Comparison of ENCODE assay signal across 2 cellular contexts in the genomic region with DNA sequence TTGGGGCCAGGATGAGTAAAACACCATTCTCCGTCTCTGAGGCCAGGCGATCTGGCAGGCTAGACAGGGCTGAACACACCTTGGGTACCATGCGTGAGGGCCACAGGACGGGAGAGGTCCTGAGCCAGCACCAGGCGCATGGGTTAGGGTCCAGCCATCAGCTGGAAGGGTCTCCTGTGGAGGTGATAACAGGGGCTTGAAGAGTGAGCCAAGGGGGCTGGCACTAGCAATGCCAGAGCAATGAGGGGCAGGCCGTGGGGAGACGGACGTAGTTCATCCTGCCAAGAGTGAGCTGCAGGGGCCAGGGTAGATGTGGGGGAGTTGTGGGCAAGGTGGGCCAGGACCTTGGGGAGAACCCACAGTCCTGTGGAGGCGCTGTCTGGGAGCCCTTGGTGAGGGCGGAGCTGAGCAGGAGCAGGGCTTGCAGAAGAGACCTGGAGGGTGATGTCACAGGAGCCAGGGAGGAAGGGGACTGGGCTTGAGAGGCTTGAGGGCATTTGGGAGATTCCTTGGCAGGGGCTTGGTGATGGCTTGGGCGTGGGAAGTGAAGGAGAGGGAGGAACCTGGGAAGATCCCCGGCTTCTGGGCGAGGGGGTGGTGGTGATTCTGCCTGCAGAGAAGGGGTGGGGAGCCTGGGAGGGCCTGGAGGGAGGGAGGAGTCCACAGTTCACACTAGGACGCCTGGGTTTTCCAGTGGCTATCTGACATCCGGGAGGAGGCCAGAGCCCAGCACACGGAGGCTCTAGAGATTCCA.
TF ChIP-seq lines count a peak whose summit lies in the region.

No MANE protein-coding gene starts in this region.

TF ChIP-seq in IMR-90, 13 proteins besides CTCF, POLR2A, EP300 and RAD21:
- no peak for TF ChIP-seq CEBPB (IDR thresholded peaks at IDR 0.05; ENCODE audit: low read depth, low read length)

TF ChIP-seq in HepG2, 621 proteins besides CTCF, POLR2A, EP300 and RAD21:
- TF ChIP-seq ZFP41 (CRISPR knock-in tag; IDR thresholded peaks at IDR 0.05; ENCODE audit: borderline replicate concordance), result no peak
- TF ChIP-seq ZNF292 (CRISPR knock-in tag; IDR thresholded peaks at IDR 0.05; ENCODE audit: borderline replicate concordance, low read depth), result no peak
- no peak for TF ChIP-seq BORCS8-MEF2B (CRISPR knock-in tag; IDR thresholded peaks at IDR 0.05)
- no peak for TF ChIP-seq ZNF549 (CRISPR knock-in tag; IDR thresholded peaks at IDR 0.05)
- TF ChIP-seq, protein P1, sequence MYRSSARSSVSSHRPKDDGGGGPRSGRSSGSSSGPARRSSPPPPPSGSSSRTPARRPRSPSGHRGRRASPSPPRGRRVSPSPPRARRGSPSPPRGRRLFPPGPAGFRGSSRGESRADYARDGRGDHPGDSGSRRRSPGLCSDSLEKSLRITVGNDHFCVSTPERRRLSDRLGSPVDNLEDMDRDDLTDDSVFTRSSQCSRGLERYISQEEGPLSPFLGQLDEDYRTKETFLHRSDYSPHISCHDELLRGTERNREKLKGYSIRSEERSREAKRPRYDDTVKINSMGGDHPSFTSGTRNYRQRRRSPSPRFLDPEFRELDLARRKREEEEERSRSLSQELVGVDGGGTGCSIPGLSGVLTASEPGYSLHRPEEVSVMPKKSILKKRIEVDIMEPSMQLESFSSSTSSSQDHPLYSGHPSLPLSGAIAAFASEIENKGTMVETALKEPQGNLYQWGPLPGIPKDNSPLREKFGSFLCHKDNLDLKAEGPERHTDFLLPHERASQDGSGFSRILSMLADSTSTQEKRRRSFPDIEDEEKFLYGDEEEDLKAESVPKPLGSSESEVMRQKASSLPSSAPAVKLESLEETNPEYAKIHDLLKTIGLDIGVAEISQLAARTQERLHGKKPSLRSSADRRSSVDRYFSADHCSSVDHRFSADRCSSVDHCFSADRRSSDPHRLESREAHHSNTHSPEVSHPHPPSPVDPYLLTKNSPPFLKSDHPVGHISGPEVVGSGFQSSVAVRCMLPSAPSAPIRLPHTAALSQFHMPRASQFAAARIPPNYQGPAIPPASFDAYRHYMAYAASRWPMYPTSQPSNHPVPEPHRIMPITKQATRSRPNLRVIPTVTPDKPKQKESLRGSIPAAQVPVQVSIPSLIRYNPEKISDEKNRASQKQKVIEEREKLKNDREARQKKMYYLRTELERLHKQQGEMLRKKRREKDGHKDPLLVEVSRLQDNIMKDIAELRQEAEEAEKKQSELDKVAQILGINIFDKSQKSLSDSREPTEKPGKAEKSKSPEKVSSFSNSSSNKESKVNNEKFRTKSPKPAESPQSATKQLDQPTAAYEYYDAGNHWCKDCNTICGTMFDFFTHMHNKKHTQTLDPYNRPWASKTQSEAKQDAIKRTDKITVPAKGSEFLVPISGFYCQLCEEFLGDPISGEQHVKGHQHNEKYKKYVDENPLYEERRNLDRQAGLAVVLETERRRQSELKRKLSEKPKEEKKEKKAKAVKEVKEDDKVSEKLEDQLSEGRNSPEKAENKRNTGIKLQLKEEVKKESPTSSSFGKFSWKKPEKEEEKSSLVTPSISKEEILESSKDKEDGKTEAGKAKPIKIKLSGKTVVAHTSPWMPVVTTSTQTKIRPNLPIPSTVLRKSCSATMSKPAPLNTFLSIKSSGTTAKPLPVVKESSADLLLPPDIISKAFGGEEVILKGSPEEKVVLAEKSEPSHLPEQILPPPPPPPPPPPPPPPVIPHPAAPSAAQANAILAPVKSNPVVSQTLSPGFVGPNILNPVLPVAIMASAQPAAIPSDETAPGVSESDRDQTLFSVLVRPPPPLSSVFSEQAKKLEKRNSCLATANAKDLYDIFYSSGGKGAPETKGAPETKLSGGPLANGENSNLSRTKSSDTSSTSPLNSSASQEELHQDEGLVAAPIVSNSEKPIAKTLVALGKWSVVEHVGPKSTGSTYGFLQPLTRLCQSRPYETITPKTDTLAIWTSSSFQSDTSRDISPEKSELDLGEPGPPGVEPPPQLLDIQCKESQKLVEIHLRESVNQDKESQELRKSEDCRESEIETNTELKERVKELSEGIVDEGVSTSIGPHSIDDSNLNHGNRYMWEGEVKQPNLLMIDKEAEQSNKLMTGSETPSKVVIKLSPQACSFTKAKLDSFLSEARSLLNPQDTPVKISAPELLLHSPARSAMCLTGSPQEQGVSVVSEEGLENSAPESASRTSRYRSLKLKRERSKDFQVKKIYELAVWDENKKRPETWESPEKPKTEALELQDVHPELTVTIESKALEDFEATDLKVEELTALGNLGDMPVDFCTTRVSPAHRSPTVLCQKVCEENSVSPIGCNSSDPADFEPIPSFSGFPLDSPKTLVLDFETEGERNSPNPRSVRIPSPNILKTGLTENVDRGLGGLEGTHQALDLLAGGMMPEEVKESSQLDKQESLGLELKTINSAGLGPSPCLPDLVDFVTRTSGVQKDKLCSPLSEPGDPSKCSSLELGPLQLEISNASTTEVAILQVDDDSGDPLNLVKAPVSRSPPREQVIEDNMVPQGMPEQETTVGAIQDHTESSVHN (CRISPR knock-in tag; IDR thresholded peaks at IDR 0.05), result no peak
- TF ChIP-seq, protein P2, sequence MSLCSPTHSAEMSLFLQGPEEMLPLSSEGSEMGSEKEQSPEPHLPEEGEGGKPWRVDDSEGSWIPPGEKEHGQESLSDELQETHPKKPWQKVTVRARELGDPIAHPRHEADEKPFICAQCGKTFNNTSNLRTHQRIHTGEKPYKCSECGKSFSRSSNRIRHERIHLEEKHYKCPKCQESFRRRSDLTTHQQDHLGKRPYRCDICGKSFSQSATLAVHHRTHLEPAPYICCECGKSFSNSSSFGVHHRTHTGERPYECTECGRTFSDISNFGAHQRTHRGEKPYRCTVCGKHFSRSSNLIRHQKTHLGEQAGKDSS (CRISPR knock-in tag; IDR thresholded peaks at IDR 0.05; ENCODE audit: borderline replicate concordance, low read depth), result no peak
- TF ChIP-seq ZNF530 (CRISPR knock-in tag; IDR thresholded peaks at IDR 0.05; ENCODE audit: low read depth), result no peak
- TF ChIP-seq, protein P3, sequence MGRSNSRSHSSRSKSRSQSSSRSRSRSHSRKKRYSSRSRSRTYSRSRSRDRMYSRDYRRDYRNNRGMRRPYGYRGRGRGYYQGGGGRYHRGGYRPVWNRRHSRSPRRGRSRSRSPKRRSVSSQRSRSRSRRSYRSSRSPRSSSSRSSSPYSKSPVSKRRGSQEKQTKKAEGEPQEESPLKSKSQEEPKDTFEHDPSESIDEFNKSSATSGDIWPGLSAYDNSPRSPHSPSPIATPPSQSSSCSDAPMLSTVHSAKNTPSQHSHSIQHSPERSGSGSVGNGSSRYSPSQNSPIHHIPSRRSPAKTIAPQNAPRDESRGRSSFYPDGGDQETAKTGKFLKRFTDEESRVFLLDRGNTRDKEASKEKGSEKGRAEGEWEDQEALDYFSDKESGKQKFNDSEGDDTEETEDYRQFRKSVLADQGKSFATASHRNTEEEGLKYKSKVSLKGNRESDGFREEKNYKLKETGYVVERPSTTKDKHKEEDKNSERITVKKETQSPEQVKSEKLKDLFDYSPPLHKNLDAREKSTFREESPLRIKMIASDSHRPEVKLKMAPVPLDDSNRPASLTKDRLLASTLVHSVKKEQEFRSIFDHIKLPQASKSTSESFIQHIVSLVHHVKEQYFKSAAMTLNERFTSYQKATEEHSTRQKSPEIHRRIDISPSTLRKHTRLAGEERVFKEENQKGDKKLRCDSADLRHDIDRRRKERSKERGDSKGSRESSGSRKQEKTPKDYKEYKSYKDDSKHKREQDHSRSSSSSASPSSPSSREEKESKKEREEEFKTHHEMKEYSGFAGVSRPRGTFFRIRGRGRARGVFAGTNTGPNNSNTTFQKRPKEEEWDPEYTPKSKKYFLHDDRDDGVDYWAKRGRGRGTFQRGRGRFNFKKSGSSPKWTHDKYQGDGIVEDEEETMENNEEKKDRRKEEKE (IDR thresholded peaks at IDR 0.05), result no peak
- TF ChIP-seq, protein P4, sequence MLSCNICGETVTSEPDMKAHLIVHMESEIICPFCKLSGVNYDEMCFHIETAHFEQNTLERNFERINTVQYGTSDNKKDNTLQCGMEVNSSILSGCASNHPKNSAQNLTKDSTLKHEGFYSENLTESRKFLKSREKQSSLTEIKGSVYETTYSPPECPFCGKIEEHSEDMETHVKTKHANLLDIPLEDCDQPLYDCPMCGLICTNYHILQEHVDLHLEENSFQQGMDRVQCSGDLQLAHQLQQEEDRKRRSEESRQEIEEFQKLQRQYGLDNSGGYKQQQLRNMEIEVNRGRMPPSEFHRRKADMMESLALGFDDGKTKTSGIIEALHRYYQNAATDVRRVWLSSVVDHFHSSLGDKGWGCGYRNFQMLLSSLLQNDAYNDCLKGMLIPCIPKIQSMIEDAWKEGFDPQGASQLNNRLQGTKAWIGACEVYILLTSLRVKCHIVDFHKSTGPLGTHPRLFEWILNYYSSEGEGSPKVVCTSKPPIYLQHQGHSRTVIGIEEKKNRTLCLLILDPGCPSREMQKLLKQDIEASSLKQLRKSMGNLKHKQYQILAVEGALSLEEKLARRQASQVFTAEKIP (CRISPR knock-in tag; IDR thresholded peaks at IDR 0.05; ENCODE audit: borderline replicate concordance), result no peak
- TF ChIP-seq KDM2A (CRISPR knock-in tag; IDR thresholded peaks at IDR 0.05; ENCODE audit: borderline replicate concordance, low read depth), result no peak
- TF ChIP-seq CHCHD3 (CRISPR knock-in tag; IDR thresholded peaks at IDR 0.05), result no peak
- TF ChIP-seq, protein P5, sequence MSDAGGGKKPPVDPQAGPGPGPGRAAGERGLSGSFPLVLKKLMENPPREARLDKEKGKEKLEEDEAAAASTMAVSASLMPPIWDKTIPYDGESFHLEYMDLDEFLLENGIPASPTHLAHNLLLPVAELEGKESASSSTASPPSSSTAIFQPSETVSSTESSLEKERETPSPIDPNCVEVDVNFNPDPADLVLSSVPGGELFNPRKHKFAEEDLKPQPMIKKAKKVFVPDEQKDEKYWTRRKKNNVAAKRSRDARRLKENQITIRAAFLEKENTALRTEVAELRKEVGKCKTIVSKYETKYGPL (CRISPR knock-in tag; IDR thresholded peaks at IDR 0.05), result no peak
- TF ChIP-seq HDAC2 (CRISPR knock-in tag; IDR thresholded peaks at IDR 0.05), result no peak
- TF ChIP-seq, protein P6, sequence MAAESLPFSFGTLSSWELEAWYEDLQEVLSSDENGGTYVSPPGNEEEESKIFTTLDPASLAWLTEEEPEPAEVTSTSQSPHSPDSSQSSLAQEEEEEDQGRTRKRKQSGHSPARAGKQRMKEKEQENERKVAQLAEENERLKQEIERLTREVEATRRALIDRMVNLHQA (CRISPR knock-in tag; IDR thresholded peaks at IDR 0.05), result no peak
TF ChIP-seq in HepG2: peak in this region for 0.
